12 cellular contexts compared by ENCODE assay signal in genomic region chr2:104547251-104547650, GRCh38.
DNase-seq lines count a peak whose midpoint lies in the region; ATAC-seq lines count a peak whose summit lies in the region.
"Had no signal": no experiment of that assay in that cellular context is flagged by ENCODE, and none has a peak within 500 bp of the region (broad histone marks: within the 10 kb centered on the region; RNA-seq: fewer than 3 reads in every experiment).

No MANE protein-coding gene starts in this region.

- H3K27ac Mint-ChIP-seq in natural killer cell treated with Interleukin-12 subunit alpha and Interleukin-12 subunit beta and Interleukin-15 and Interleukin-18, amount 100 ng/mL, for 72 hours = no peak overlapping the region
- H3K27ac Mint-ChIP-seq in activated CD4-positive, alpha-beta T cell treated with anti-CD3 and anti-CD28 coated beads for 36 hours = no peak overlapping the region
- H3K27ac Mint-ChIP-seq: CD4-positive, CD25-positive, alpha-beta regulatory T cell had no signal

- intact Hi-C loops in left ventricle myocardium superior (cut with micrococcal nuclease) = no loop called here
- intact Hi-C loops in activated CD4-positive, alpha-beta T cell treated with anti-CD3 and anti-CD28 coated beads for 36 hours (cut with DNase I, micrococcal nuclease) = no loop called here

- H3K36me3 Mint-ChIP-seq in natural killer cell treated with Interleukin-12 subunit alpha and Interleukin-12 subunit beta and Interleukin-15 and Interleukin-18, amount 100 ng/mL, for 72 hours = no peaks in the 10 kb centered on the region
- H3K36me3 Mint-ChIP-seq in activated CD4-positive, alpha-beta T cell treated with anti-CD3 and anti-CD28 coated beads for 36 hours (ENCODE audit: low read depth) = no peaks in the 10 kb centered on the region
- H3K36me3 Mint-ChIP-seq: CD4-positive, CD25-positive, alpha-beta regulatory T cell had no signal

- peak; percentile 3 to 28 for DNase-seq in NCI-H526 (lab: John Stamatoyannopoulos, UW)
- DNase-seq in NCI-H526 treated with DMSO at 0.1 percent for 48 hours (lab: John Stamatoyannopoulos, UW) = no peak
- DNase-seq in NCI-H1105 treated with DMSO at 0.1 percent for 48 hours (lab: John Stamatoyannopoulos, UW) = peak; percentile 61
- peak; percentile 72 for DNase-seq in NCI-H69 (lab: John Stamatoyannopoulos, UW)
- DNase-seq in left ventricle myocardium superior = no peak
- DNase-seq in natural killer cell treated with Interleukin-12 subunit alpha and Interleukin-12 subunit beta and Interleukin-15 and Interleukin-18, amount 100 ng/mL, for 72 hours (ENCODE audit: low spot score) = no peak
- no peak for DNase-seq in activated CD4-positive, alpha-beta T cell treated with anti-CD3 and anti-CD28 coated beads for 36 hours
- DNase-seq: ACHN; Calu3; CD4-positive, CD25-positive, alpha-beta regulatory T cell; DMS79; GM23248 had no signal

- H3K4me3 Mint-ChIP-seq in natural killer cell treated with Interleukin-12 subunit alpha and Interleukin-12 subunit beta and Interleukin-15 and Interleukin-18, amount 100 ng/mL, for 72 hours = no peak overlapping the region
- no peak overlapping the region for H3K4me3 Mint-ChIP-seq in activated CD4-positive, alpha-beta T cell treated with anti-CD3 and anti-CD28 coated beads for 36 hours
- H3K4me3 Mint-ChIP-seq: CD4-positive, CD25-positive, alpha-beta regulatory T cell had no signal

- H3K4me1 Mint-ChIP-seq in natural killer cell treated with Interleukin-12 subunit alpha and Interleukin-12 subunit beta and Interleukin-15 and Interleukin-18, amount 100 ng/mL, for 72 hours (ENCODE audit: low read depth in 2 of 2) = no peaks in the 10 kb centered on the region
- no peaks in the 10 kb centered on the region for H3K4me1 Mint-ChIP-seq in activated CD4-positive, alpha-beta T cell treated with anti-CD3 and anti-CD28 coated beads for 36 hours
- H3K4me1 Mint-ChIP-seq: CD4-positive, CD25-positive, alpha-beta regulatory T cell had no signal

- CTCF ChIA-PET in activated CD4-positive, alpha-beta T cell treated with anti-CD3 and anti-CD28 coated beads for 36 hours (lab: Charles Lee) = no interaction called here

- no peak for ATAC-seq in left ventricle myocardium superior
- no peak for ATAC-seq in natural killer cell treated with Interleukin-12 subunit alpha and Interleukin-12 subunit beta and Interleukin-15 and Interleukin-18, amount 100 ng/mL, for 72 hours
- no peak for ATAC-seq in activated CD4-positive, alpha-beta T cell treated with anti-CD3 and anti-CD28 coated beads for 36 hours

- no peaks in the 10 kb centered on the region for H3K9me3 Mint-ChIP-seq in natural killer cell treated with Interleukin-12 subunit alpha and Interleukin-12 subunit beta and Interleukin-15 and Interleukin-18, amount 100 ng/mL, for 72 hours
- H3K9me3 Mint-ChIP-seq in activated CD4-positive, alpha-beta T cell treated with anti-CD3 and anti-CD28 coated beads for 36 hours (ENCODE audit: low read depth) = no peaks in the 10 kb centered on the region

- peaks cover 0 to 2% of the 10 kb centered on the region in 2 donors for H3K27me3 Mint-ChIP-seq in natural killer cell treated with Interleukin-12 subunit alpha and Interleukin-12 subunit beta and Interleukin-15 and Interleukin-18, amount 100 ng/mL, for 72 hours
- no peaks in the 10 kb centered on the region for H3K27me3 Mint-ChIP-seq in activated CD4-positive, alpha-beta T cell treated with anti-CD3 and anti-CD28 coated beads for 36 hours
- H3K27me3 Mint-ChIP-seq: CD4-positive, CD25-positive, alpha-beta regulatory T cell had no signal

- POLR2A ChIA-PET in activated CD4-positive, alpha-beta T cell treated with anti-CD3 and anti-CD28 coated beads for 36 hours (lab: Charles Lee) = no interaction called here

Comparison
In these comparisons a context has a peak if more than half of its experiments do, and no peak if none do; other contexts are left out.
1. DNase-seq: peak in NCI-H526 (2 of 2), NCI-H1105 treated with DMSO at 0.1 percent for 48 hours (single experiment) and NCI-H69 (single experiment); none in NCI-H526 treated with DMSO at 0.1 percent for 48 hours (single experiment), left ventricle myocardium superior (single experiment), natural killer cell treated with Interleukin-12 subunit alpha and Interleukin-12 subunit beta and Interleukin-15 and Interleukin-18, amount 100 ng/mL, for 72 hours (single experiment) and activated CD4-positive, alpha-beta T cell treated with anti-CD3 and anti-CD28 coated beads for 36 hours (single experiment).